In the genomic region with DNA sequence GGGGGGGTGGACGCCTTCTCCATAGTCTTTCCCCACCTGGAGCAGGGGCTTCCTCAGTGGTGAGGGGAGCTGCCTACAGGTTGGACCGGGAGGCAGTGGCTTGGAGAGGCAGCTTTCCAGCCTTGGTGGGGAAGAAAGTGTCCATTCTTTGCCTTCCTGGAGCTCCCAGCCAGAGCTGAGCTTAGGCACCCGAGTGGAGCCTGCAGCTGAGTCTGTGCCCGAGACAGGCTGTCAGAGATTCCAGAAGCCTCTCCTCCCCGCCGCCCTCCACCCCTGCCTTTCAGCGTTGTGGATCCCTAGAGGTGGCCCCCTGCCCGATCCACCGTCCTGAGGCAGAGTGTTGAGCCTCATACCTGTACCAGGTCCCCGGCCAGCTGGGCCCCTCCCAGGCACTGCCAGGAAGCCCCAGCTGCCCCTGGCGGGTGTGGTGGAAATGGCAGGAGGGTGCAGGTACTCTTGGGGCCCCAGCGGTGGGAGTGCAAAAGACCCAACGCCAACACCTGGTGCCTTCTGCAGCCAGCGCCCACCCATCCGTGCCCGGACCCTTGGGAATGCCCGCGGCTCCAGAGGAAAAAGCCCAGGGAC, we compare ENCODE assay signal across 2 cellular contexts.
TF ChIP-seq lines count a peak whose summit lies in the region.

No MANE protein-coding gene starts in this region.

TF ChIP-seq in GM12878, 131 proteins besides CTCF, POLR2A, EP300 and RAD21:
- TF ChIP-seq PAX5 (IDR thresholded peaks at IDR 0.05; ENCODE audit: borderline replicate concordance, low read depth, low read length): no peak
- no peak for TF ChIP-seq ESRRA (IDR thresholded peaks at IDR 0.05; ENCODE audit: low read length)
- TF ChIP-seq ZNF592 (IDR thresholded peaks at IDR 0.05): no peak

TF ChIP-seq in HepG2, 621 proteins besides CTCF, POLR2A, EP300 and RAD21 (continues in another document):
- TF ChIP-seq ZNF678 (CRISPR knock-in tag; IDR thresholded peaks at IDR 0.05) (no peak), MEIS2 (CRISPR knock-in tag; IDR thresholded peaks at IDR 0.05) (no peak), HMG20A (CRISPR knock-in tag; IDR thresholded peaks at IDR 0.05; ENCODE audit: borderline replicate concordance) (no peak), SMAD9 (CRISPR knock-in tag; IDR thresholded peaks at IDR 0.05) (no peak), TARDBP (CRISPR knock-in tag; IDR thresholded peaks at IDR 0.05) (no peak), ZNF768 (CRISPR knock-in tag; IDR thresholded peaks at IDR 0.05) (0 out of 2 replicates have a peak, but pooled peaks have one; percentile 19), LCORL (IDR thresholded peaks at IDR 0.05) (no peak), LCORL (CRISPR knock-in tag; IDR thresholded peaks at IDR 0.05) (no peak), ZNF749 (CRISPR knock-in tag; IDR thresholded peaks at IDR 0.05; ENCODE audit: borderline replicate concordance) (0 out of 2 replicates have a peak, but pooled peaks have one; percentile 26), KDM2A (CRISPR knock-in tag; IDR thresholded peaks at IDR 0.05; ENCODE audit: borderline replicate concordance, low read depth) (peak; percentile 58; the same call in 1 of the 2 replicates), ZNF432 (CRISPR knock-in tag; IDR thresholded peaks at IDR 0.05; ENCODE audit: borderline replicate concordance) (no peak), AGO2 (optimal IDR thresholded peaks at IDR 0.05; ENCODE audit: low read depth, low read length) (peak; percentile 70), RCOR2 (CRISPR knock-in tag; IDR thresholded peaks at IDR 0.05) (no peak), ZSCAN25 (CRISPR knock-in tag; IDR thresholded peaks at IDR 0.05) (0 out of 2 replicates have a peak, but pooled peaks have one; percentile 47), RFXANK (CRISPR knock-in tag; IDR thresholded peaks at IDR 0.05) (no peak), ZKSCAN5 (CRISPR knock-in tag; IDR thresholded peaks at IDR 0.05) (no peak), SIX4 (CRISPR knock-in tag; IDR thresholded peaks at IDR 0.05) (no peak), GATAD2A (CRISPR knock-in tag; IDR thresholded peaks at IDR 0.05) (no peak), ZBTB42 (CRISPR knock-in tag; IDR thresholded peaks at IDR 0.05) (no peak), ZNF253 (CRISPR knock-in tag; IDR thresholded peaks at IDR 0.05; ENCODE audit: borderline replicate concordance) (no peak), TBX2 (CRISPR knock-in tag; IDR thresholded peaks at IDR 0.05; ENCODE audit: borderline replicate concordance) (no peak), ZNF281 (CRISPR knock-in tag; IDR thresholded peaks at IDR 0.05; ENCODE audit: borderline replicate concordance) (no peak), ASH2L (IDR thresholded peaks at IDR 0.05; ENCODE audit: insufficient read length, low read depth, low read length) (no peak), ATF4 (CRISPR knock-in tag; IDR thresholded peaks at IDR 0.05) (no peak), XRCC5 (optimal IDR thresholded peaks at IDR 0.05; ENCODE audit: low read length) (peak; percentile 22), U2AF2 (IDR thresholded peaks at IDR 0.05; ENCODE audit: low read depth, low read length) (no peak), HNRNPL (IDR thresholded peaks at IDR 0.05; ENCODE audit: low read depth, low read length) (peak; percentile 95), TRIM24 (CRISPR knock-in tag; IDR thresholded peaks at IDR 0.05) (no peak), AGO1 (IDR thresholded peaks at IDR 0.05; ENCODE audit: low read depth, low read length, poor library complexity, severe bottlenecking) (peak; percentile 33), STAG1 (CRISPR knock-in tag; IDR thresholded peaks at IDR 0.05) (peak; percentile 30; the same call in 1 of the 2 replicates), TBL1XR1 (IDR thresholded peaks at IDR 0.05; ENCODE audit: borderline replicate concordance, low read length, partially characterized antibody) (no peak), SRSF1 (optimal IDR thresholded peaks at IDR 0.05; ENCODE audit: low read depth, low read length) (peak; percentile 36), ZNF205 (CRISPR knock-in tag; IDR thresholded peaks at IDR 0.05) (no peak), HNRNPLL (IDR thresholded peaks at IDR 0.05; ENCODE audit: low read depth, low read length, poor library complexity, severe bottlenecking) (peak; percentile 26), ZFP91 (CRISPR knock-in tag; IDR thresholded peaks at IDR 0.05; ENCODE audit: borderline replicate concordance) (0 out of 2 replicates have a peak, but pooled peaks have one; percentile 6), GMEB2 (CRISPR knock-in tag; IDR thresholded peaks at IDR 0.05; ENCODE audit: low read depth) (no peak), ZNF343 (CRISPR knock-in tag; IDR thresholded peaks at IDR 0.05) (no peak), SAP130 (CRISPR knock-in tag; IDR thresholded peaks at IDR 0.05; ENCODE audit: low read depth) (peak; percentile 16; the same call in 1 of the 2 replicates), ZNF530 (CRISPR knock-in tag; IDR thresholded peaks at IDR 0.05; ENCODE audit: low read depth) (no peak)
- TF ChIP-seq, protein P1, sequence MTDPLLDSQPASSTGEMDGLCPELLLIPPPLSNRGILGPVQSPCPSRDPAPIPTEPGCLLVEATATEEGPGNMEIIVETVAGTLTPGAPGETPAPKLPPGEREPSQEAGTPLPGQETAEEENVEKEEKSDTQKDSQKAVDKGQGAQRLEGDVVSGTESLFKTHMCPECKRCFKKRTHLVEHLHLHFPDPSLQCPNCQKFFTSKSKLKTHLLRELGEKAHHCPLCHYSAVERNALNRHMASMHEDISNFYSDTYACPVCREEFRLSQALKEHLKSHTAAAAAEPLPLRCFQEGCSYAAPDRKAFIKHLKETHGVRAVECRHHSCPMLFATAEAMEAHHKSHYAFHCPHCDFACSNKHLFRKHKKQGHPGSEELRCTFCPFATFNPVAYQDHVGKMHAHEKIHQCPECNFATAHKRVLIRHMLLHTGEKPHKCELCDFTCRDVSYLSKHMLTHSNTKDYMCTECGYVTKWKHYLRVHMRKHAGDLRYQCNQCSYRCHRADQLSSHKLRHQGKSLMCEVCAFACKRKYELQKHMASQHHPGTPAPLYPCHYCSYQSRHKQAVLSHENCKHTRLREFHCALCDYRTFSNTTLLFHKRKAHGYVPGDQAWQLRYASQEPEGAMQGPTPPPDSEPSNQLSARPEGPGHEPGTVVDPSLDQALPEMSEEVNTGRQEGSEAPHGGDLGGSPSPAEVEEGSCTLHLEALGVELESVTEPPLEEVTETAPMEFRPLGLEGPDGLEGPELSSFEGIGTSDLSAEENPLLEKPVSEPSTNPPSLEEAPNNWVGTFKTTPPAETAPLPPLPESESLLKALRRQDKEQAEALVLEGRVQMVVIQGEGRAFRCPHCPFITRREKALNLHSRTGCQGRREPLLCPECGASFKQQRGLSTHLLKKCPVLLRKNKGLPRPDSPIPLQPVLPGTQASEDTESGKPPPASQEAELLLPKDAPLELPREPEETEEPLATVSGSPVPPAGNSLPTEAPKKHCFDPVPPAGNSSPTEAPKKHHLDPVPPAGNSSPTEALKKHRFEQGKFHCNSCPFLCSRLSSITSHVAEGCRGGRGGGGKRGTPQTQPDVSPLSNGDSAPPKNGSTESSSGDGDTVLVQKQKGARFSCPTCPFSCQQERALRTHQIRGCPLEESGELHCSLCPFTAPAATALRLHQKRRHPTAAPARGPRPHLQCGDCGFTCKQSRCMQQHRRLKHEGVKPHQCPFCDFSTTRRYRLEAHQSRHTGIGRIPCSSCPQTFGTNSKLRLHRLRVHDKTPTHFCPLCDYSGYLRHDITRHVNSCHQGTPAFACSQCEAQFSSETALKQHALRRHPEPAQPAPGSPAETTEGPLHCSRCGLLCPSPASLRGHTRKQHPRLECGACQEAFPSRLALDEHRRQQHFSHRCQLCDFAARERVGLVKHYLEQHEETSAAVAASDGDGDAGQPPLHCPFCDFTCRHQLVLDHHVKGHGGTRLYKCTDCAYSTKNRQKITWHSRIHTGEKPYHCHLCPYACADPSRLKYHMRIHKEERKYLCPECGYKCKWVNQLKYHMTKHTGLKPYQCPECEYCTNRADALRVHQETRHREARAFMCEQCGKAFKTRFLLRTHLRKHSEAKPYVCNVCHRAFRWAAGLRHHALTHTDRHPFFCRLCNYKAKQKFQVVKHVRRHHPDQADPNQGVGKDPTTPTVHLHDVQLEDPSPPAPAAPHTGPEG (CRISPR knock-in tag; IDR thresholded peaks at IDR 0.05): no peak
- TF ChIP-seq, protein P2, sequence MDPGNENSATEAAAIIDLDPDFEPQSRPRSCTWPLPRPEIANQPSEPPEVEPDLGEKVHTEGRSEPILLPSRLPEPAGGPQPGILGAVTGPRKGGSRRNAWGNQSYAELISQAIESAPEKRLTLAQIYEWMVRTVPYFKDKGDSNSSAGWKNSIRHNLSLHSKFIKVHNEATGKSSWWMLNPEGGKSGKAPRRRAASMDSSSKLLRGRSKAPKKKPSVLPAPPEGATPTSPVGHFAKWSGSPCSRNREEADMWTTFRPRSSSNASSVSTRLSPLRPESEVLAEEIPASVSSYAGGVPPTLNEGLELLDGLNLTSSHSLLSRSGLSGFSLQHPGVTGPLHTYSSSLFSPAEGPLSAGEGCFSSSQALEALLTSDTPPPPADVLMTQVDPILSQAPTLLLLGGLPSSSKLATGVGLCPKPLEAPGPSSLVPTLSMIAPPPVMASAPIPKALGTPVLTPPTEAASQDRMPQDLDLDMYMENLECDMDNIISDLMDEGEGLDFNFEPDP (CRISPR knock-in tag; conservative IDR thresholded peaks at IDR 0.05): no peak
- TF ChIP-seq, protein P3, sequence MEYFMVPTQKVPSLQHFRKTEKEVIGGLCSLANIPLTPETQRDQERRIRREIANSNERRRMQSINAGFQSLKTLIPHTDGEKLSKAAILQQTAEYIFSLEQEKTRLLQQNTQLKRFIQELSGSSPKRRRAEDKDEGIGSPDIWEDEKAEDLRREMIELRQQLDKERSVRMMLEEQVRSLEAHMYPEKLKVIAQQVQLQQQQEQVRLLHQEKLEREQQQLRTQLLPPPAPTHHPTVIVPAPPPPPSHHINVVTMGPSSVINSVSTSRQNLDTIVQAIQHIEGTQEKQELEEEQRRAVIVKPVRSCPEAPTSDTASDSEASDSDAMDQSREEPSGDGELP (IDR thresholded peaks at IDR 0.05; ENCODE audit: borderline replicate concordance, low read depth): peak; percentile 42; the same call in 1 of the 2 replicates
- TF ChIP-seq, protein P4, sequence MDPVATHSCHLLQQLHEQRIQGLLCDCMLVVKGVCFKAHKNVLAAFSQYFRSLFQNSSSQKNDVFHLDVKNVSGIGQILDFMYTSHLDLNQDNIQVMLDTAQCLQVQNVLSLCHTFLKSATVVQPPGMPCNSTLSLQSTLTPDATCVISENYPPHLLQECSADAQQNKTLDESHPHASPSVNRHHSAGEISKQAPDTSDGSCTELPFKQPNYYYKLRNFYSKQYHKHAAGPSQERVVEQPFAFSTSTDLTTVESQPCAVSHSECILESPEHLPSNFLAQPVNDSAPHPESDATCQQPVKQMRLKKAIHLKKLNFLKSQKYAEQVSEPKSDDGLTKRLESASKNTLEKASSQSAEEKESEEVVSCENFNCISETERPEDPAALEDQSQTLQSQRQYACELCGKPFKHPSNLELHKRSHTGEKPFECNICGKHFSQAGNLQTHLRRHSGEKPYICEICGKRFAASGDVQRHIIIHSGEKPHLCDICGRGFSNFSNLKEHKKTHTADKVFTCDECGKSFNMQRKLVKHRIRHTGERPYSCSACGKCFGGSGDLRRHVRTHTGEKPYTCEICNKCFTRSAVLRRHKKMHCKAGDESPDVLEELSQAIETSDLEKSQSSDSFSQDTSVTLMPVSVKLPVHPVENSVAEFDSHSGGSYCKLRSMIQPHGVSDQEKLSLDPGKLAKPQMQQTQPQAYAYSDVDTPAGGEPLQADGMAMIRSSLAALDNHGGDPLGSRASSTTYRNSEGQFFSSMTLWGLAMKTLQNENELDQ (CRISPR knock-in tag; IDR thresholded peaks at IDR 0.05; ENCODE audit: borderline replicate concordance): no peak
